ENCODE assay signal across 8 cellular contexts in the genomic region with DNA sequence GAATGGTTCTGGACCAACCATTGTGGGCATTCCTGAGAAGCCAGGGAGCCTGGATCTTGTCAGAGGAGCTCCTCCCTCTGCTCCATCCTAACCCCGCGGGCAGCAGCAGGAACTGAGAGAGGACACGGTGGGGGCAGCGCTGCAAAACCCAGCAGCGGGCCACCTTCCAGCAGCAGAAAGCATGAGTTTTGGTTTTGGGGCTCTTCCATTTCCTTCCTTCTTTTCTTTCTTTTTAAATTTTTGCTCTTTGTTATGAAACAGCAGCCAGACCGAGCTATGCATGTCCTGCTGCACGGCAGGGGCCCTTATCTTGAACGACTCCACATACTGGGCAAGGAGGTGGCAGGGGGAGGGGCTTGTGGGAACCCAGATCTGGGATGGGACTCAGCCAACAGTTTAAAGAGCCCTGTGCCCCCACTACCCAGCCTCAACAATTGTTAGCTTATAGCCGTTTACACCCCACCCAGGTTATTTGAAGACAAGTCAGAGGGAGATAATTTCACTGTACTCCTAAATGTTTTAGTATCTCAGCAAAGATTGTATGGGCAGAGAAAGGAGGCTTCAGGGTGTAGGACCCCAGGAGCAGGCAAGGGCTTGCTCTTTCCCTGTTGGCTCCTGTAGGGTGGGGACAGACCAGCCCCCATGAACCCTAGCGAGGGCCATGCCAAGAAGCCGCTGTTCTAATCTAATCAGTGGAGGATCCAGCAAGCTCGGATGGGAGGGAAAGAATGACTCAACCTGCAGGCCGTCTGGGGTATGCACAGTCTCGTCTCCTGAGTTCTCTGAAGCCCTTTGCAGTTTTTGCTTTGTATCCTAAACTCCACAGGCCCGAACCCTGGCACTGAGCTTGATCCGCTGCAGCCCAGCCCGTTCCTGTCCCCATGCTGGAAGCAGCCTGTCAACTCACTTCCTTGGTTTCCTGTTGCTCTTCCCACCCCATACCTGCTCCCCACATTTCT.
DNase-seq lines count a peak whose midpoint lies in the region; ATAC-seq and TF ChIP-seq lines count a peak whose summit lies in the region.

No MANE protein-coding gene starts in this region.

- no peaks in the 10 kb centered on the region for H3K27me3 ChIP-seq in NT2/D1 (ENCODE audit: insufficient read depth, insufficient read length)
- H3K27me3 ChIP-seq in adrenal gland, result no peaks in the 10 kb centered on the region
- H3K27me3 ChIP-seq in iPS-20b (ENCODE audit: insufficient read depth, low read length), result no peaks in the 10 kb centered on the region

- H3K9me3 ChIP-seq in NT2/D1 (ENCODE audit: insufficient read depth, low read length) (no peaks in the 10 kb centered on the region), adrenal gland (replicated peaks in 1 of 3) (no peaks in the 10 kb centered on the region), iPS-20b (ENCODE audit: insufficient read depth, low read depth, low read length) (no peaks in the 10 kb centered on the region)

- no peak overlapping the region for H3K4me3 ChIP-seq in NT2/D1 (ENCODE audit: insufficient read length, low read depth)
- no peak overlapping the region for H3K4me3 ChIP-seq in adrenal gland
- H3K4me3 ChIP-seq in iPS-20b (ENCODE audit: low read length), result peak overlapping the region; percentile 41

- no peak for ATAC-seq in GM19395 (IDR thresholded peaks at IDR 0.05; ENCODE audit: unreplicated experiment)

- H3K36me3 ChIP-seq in NT2/D1 (ENCODE audit: insufficient read depth, insufficient read length, low read length), result peaks cover under 1% of the 10 kb centered on the region
- H3K36me3 ChIP-seq in adrenal gland (replicated peaks in 1 of 2), result no peaks in the 10 kb centered on the region
- no peaks in the 10 kb centered on the region for H3K36me3 ChIP-seq in iPS-20b (ENCODE audit: insufficient read depth, low read depth, low read length)

- intact Hi-C loops in adrenal gland (cut with DNase I), result loop anchor here in 1 of 2 donors (5.0 kb wide), 1 partner anchor 35 kb away; no protein-coding TSS in a partner anchor

- H3K27ac ChIP-seq in adrenal gland, result peak overlapping the region in 4 of 5 donors; percentile 4 to 82 (median 60)
- H3K27ac ChIP-seq in iPS-20b (ENCODE audit: low read length), result peak overlapping the region; percentile 60

- DNase-seq in NT2/D1 (ENCODE audit: low read depth, low spot score) (no peak), adrenal gland (peak in 6 of 7 donors; percentile 64 to 88 (median 72)), NCI-H2081 (lab: John Stamatoyannopoulos, UW) (no peak)
- DNase-seq in stimulated activated CD4-positive, alpha-beta T cell treated with anti-CD3 and anti-CD28 coated beads, Interleukin-4, amount 100 ng/mL, for 24 hours, result peak; percentile 58
- no peak for DNase-seq in activated CD4-positive, CD25-positive, alpha-beta regulatory T cell treated with anti-CD3 and anti-CD28 coated beads, Interleukin-2, amount 50 U/mL, for 72 hours

- TF ChIP-seq POLR2A in adrenal gland (IDR thresholded peaks at IDR 0.05), result no peak

- TF ChIP-seq CTCF in GM12872 (IDR thresholded peaks at IDR 0.05; ENCODE audit: insufficient read depth, low read depth, low read length) (peak; percentile 21; the same call in 1 of the 3 replicates), adrenal gland (IDR thresholded peaks at IDR 0.05) (peak in 2 of 6 experiments; percentile 19 to 34)

- H3K4me1 ChIP-seq in NT2/D1 (ENCODE audit: insufficient read depth, insufficient read length) (peaks cover 34% of the 10 kb centered on the region), adrenal gland (replicated peaks in 1 of 2) (peaks cover 42 to 92% of the 10 kb centered on the region in 2 donors), iPS-20b (ENCODE audit: insufficient read depth, low read length) (peaks cover 44% of the 10 kb centered on the region)

- peak overlapping the region; percentile 56 for H3K9ac ChIP-seq in NT2/D1 (ENCODE audit: insufficient read length, low read depth)
- H3K9ac ChIP-seq in iPS-20b (ENCODE audit: low read depth, low read length), result peak overlapping the region; percentile 52; the same call in 1 of the 2 replicates

- WGBS in adrenal gland, 4 donors, result 9 to 21% (median 13%) methylated on average over 17 of the region's 17 CpGs

Comparison
In these comparisons a context has a peak if more than half of its experiments do, and no peak if none do; other contexts are left out.
1. DNase-seq: peak in adrenal gland (6 of 7) and stimulated activated CD4-positive, alpha-beta T cell treated with anti-CD3 and anti-CD28 coated beads, Interleukin-4, amount 100 ng/mL, for 24 hours (single experiment); none in NT2/D1 (single experiment), NCI-H2081 (0 of 2) and activated CD4-positive, CD25-positive, alpha-beta regulatory T cell treated with anti-CD3 and anti-CD28 coated beads, Interleukin-2, amount 50 U/mL, for 72 hours (single experiment).